ENCODE assay signal across 9 cellular contexts in the genomic region with DNA sequence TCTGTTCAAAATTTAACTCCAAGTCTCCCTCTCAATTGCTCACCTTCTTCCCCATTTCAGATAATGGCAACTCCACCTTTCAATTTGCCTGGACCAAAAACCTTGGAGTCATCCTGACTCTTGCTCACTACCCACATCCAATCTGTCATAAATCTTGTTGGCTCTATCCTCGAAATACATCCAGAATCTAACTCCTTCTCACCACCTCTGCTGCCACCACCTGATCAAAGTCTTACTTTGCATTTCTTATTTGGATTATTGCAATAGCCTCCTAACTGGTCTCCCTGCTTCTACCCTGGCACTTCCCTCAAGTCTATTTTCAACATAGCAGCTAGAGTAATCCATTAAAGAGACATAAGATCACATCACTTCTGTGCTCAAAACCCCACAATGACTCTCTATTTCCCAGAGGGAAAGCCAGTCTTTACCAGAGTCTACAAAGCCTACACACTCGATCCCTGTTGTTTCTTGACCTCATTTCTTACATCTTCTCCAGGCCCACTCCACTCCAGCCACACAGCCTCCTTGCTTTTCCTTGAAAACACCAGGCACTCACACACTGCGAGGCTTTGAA.
DNase-seq lines count a peak whose midpoint lies in the region; ATAC-seq and TF ChIP-seq lines count a peak whose summit lies in the region.
"Had no signal": no experiment of that assay in that cellular context is flagged by ENCODE, and none has a peak within 500 bp of the region (broad histone marks: within the 10 kb centered on the region; RNA-seq: fewer than 3 reads in every experiment).

No MANE protein-coding gene starts in this region.

- no peaks in the 10 kb centered on the region for H3K36me3 ChIP-seq in HCT116 (ENCODE audit: control insufficient read depth in 1 of 2, insufficient read depth in 2 of 2, low read length in 2 of 2)

- no peak overlapping the region for H3K9ac ChIP-seq in HCT116 (ENCODE audit: low read length)

- H3K9me3 ChIP-seq in HCT116 (ENCODE audit: control insufficient read depth in 1 of 2, insufficient read depth in 1 of 2, low read depth in 1 of 2, low read length in 2 of 2): no peaks in the 10 kb centered on the region

- CTCF ChIA-PET in HCT116 (lab: Charles Lee): interaction anchor here (1.0 kb wide), 1 partner anchor 11 kb away, joined by 3 read pairs; no protein-coding TSS in a partner anchor

- peak; percentile 72 for TF ChIP-seq RAD21 in HCT116 (IDR thresholded peaks at IDR 0.05; ENCODE audit: low read depth)

- TF ChIP-seq POLR2A in HCT116 (IDR thresholded peaks at IDR 0.05; ENCODE audit: borderline replicate concordance, extremely low read depth, insufficient read depth, insufficient read length) (no peak), GM18505 (IDR thresholded peaks at IDR 0.05; ENCODE audit: borderline replicate concordance, extremely low read depth, insufficient read depth, insufficient read length) (no peak)

- ATAC-seq in HCT116 (peak; percentile 74), left ventricle myocardium superior (peak; percentile 29), GM21529 (IDR thresholded peaks at IDR 0.05; ENCODE audit: unreplicated experiment) (no peak), GM18505 (IDR thresholded peaks at IDR 0.05; ENCODE audit: unreplicated experiment) (no peak), GM18907 (IDR thresholded peaks at IDR 0.05; ENCODE audit: unreplicated experiment) (no peak)

- no peaks in the 10 kb centered on the region for H4K20me1 ChIP-seq in HCT116 (ENCODE audit: insufficient read depth)

- H3K27me3 ChIP-seq in HCT116 (ENCODE audit: insufficient read depth, low read length): no peaks in the 10 kb centered on the region

- TF ChIP-seq CTCF in HCT116 (IDR thresholded peaks at IDR 0.05 in 2 of 3, conservative IDR thresholded peaks at IDR 0.05 in 1 of 3; ENCODE audit: borderline replicate concordance in 1 of 3, insufficient read depth in 1 of 3, low read depth in 2 of 3, low read length in 2 of 3): peak; percentile 4 to 44 (median 31); a peak in 3 of 6 replicates

- H3K4me2 ChIP-seq in HCT116 (ENCODE audit: low read length): no peak overlapping the region

- RAD21 ChIA-PET in HCT116 (lab: Charles Lee; ENCODE audit: low non-redundant PET in 1 of 2, low total read pairs in 2 of 2, uncharacterized antibody in 2 of 2, unreplicated experiment in 2 of 2): no interaction called here

- H3K4me3 ChIP-seq in HCT116 (replicated peaks in 1 of 2; ENCODE audit: low read depth in 1 of 2, low read length in 2 of 2): no peak overlapping the region

- intact Hi-C loops in HCT116 (cut with micrococcal nuclease) (loop anchor here (5.0 kb wide), 1 partner anchor 376 kb away; no protein-coding TSS in a partner anchor), left ventricle myocardium superior (cut with micrococcal nuclease) (no loop called here)

- no peaks in the 10 kb centered on the region for H3K79me2 ChIP-seq in HCT116 (ENCODE audit: insufficient read depth, low read length)

- no peaks in the 10 kb centered on the region for H3K9me2 ChIP-seq in HCT116 (ENCODE audit: insufficient read depth)

- H3K4me1 ChIP-seq in HCT116 (ENCODE audit: control insufficient read depth in 1 of 2, insufficient read depth in 2 of 2, low read length in 2 of 2): no peaks in the 10 kb centered on the region

- peak; percentile 7 for DNase-seq in COR-L47 (lab: John Stamatoyannopoulos, UW)
- peak; percentile 8 for DNase-seq in HCT116 (ENCODE audit: low read depth, low spot score)
- DNase-seq in RPMI7951 (ENCODE audit: low read depth): peak; percentile 49
- DNase-seq in left ventricle myocardium superior: no peak
- no peak for DNase-seq in stimulated activated naive CD4-positive, alpha-beta T cell (lab: John Stamatoyannopoulos, UW)
- DNase-seq: stimulated activated naive B cell treated with anti-CD40 and anti-IgM and Interleukin-4, amounts not matched to agents 10 μg/mL and 1 μg/mL and 100 μg/mL, for 72 hours had no signal

- no peak overlapping the region for H2AFZ ChIP-seq in HCT116 (ENCODE audit: low read depth, low read length, poor library complexity, severe bottlenecking)

- no TSS peak for BruUV-seq in HCT116 (replicated peaks; lab: Mats Ljungman, UMichigan)

- H3K27ac ChIP-seq in HCT116 (ENCODE audit: low read depth, low read length): no peak overlapping the region

- POLR2A ChIA-PET in HCT116 (lab: Charles Lee): no interaction called here

TF ChIP-seq in HCT116, 20 proteins besides CTCF, POLR2A, EP300 and RAD21:
- TF ChIP-seq TCF7L2 (IDR thresholded peaks at IDR 0.05; ENCODE audit: borderline replicate concordance, extremely low read depth, insufficient read depth, insufficient read length): no peak
- no peak for TF ChIP-seq CEBPB (IDR thresholded peaks at IDR 0.05; ENCODE audit: low read depth)
- no peak for TF ChIP-seq FOSL1 (IDR thresholded peaks at IDR 0.05; ENCODE audit: low read depth)
- no peak for TF ChIP-seq POLR2AphosphoS5 (IDR thresholded peaks at IDR 0.05; ENCODE audit: low read depth, low read length)
- TF ChIP-seq EZH2phosphoT487 (IDR thresholded peaks at IDR 0.05; ENCODE audit: borderline replicate concordance): no peak
- no peak for TF ChIP-seq YY1 (IDR thresholded peaks at IDR 0.05; ENCODE audit: extremely low read depth, insufficient replicate concordance, low read depth, low read length)
- TF ChIP-seq SIN3A (IDR thresholded peaks at IDR 0.05; ENCODE audit: low read depth): no peak
- TF ChIP-seq, protein P1, sequence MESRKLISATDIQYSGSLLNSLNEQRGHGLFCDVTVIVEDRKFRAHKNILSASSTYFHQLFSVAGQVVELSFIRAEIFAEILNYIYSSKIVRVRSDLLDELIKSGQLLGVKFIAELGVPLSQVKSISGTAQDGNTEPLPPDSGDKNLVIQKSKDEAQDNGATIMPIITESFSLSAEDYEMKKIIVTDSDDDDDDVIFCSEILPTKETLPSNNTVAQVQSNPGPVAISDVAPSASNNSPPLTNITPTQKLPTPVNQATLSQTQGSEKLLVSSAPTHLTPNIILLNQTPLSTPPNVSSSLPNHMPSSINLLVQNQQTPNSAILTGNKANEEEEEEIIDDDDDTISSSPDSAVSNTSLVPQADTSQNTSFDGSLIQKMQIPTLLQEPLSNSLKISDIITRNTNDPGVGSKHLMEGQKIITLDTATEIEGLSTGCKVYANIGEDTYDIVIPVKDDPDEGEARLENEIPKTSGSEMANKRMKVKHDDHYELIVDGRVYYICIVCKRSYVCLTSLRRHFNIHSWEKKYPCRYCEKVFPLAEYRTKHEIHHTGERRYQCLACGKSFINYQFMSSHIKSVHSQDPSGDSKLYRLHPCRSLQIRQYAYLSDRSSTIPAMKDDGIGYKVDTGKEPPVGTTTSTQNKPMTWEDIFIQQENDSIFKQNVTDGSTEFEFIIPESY (IDR thresholded peaks at IDR 0.05; ENCODE audit: extremely low read depth, insufficient replicate concordance, low read length): no peak
- TF ChIP-seq EGR1 (IDR thresholded peaks at IDR 0.05; ENCODE audit: low read depth): no peak
- no peak for TF ChIP-seq CBX3 (IDR thresholded peaks at IDR 0.05; ENCODE audit: low read depth)
- TF ChIP-seq ZNF274 (IDR thresholded peaks at IDR 0.05; ENCODE audit: low read depth, low read length): no peak
- TF ChIP-seq, protein P2, sequence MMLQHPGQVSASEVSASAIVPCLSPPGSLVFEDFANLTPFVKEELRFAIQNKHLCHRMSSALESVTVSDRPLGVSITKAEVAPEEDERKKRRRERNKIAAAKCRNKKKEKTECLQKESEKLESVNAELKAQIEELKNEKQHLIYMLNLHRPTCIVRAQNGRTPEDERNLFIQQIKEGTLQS (IDR thresholded peaks at IDR 0.05): no peak
- TF ChIP-seq SP1 (IDR thresholded peaks at IDR 0.05; ENCODE audit: low read depth): no peak

Comparison
In these comparisons a context has a peak if more than half of its experiments do, and no peak if none do; other contexts are left out.
1. DNase-seq: peak in COR-L47 (single experiment), HCT116 (single experiment) and RPMI7951 (single experiment); none in left ventricle myocardium superior (single experiment) and stimulated activated naive CD4-positive, alpha-beta T cell (0 of 6).
2. ATAC-seq: peak in HCT116 (single experiment) and left ventricle myocardium superior (single experiment); none in GM21529 (single experiment), GM18505 (single experiment) and GM18907 (single experiment).